ENCODE assay signal across 22 cellular contexts in the genomic region with DNA sequence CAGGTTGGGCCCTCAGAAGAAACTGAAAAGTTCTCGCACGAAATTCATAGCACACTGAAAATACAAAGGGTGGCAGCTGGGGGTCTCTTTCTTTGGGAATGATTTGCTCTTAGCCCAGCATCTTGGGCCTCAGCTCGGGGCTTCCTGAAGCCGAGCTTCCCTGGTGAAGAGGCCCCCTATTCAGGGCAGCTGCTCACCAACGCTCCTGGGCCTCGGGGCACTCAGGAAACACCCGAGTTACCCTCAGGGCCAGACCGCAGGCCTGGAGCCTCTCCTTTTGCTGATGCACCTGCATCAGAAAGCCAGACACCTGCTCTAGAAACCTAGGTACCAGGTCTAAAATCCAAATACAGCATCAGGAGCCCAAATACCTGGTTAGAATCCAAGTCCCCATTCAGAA.
DNase-seq lines count a peak whose midpoint lies in the region; ATAC-seq, FAIRE-seq and TF ChIP-seq lines count a peak whose summit lies in the region.
"Had no signal": no experiment of that assay in that cellular context is flagged by ENCODE, and none has a peak within 500 bp of the region (broad histone marks: within the 10 kb centered on the region; RNA-seq: fewer than 3 reads in every experiment).

No MANE protein-coding gene starts in this region.

- peaks cover 2% of the 10 kb centered on the region for H3K27me3 Mint-ChIP-seq in activated CD4-positive, alpha-beta T cell treated with anti-CD3 and anti-CD28 coated beads for 36 hours
- H3K27me3 Mint-ChIP-seq in chondrocyte (ENCODE audit: low read depth) = no peaks in the 10 kb centered on the region

- H3K4me1 Mint-ChIP-seq in activated CD4-positive, alpha-beta T cell treated with anti-CD3 and anti-CD28 coated beads for 36 hours = peaks cover 51% of the 10 kb centered on the region
- H3K4me1 Mint-ChIP-seq in chondrocyte (ENCODE audit: low read depth) = peaks cover 66% of the 10 kb centered on the region
- H3K4me1 Mint-ChIP-seq in stimulated activated effector memory CD8-positive, alpha-beta T cell treated with anti-CD3 and anti-CD28 coated beads, Interleukin-12 subunit alpha, Interleukin-12 subunit beta, amount 100 ng/mL, for 72 hours = peaks cover 40% of the 10 kb centered on the region
- H3K4me1 Mint-ChIP-seq: stimulated activated memory B cell treated with anti-CD40 and anti-IgM and Interleukin-4, amounts not matched to agents 10 μg/mL and 1 μg/mL and 100 μg/mL, for 72 hours had no signal

- no peak for TF ChIP-seq CTCF in RWPE1 (conservative IDR thresholded peaks at IDR 0.05; ENCODE audit: low read depth)
- no peak for TF ChIP-seq CTCF in chondrocyte (IDR thresholded peaks at IDR 0.05)

- H3K36me3 Mint-ChIP-seq in activated CD4-positive, alpha-beta T cell treated with anti-CD3 and anti-CD28 coated beads for 36 hours (ENCODE audit: low read depth) = no peaks in the 10 kb centered on the region
- H3K36me3 Mint-ChIP-seq in chondrocyte (ENCODE audit: low read depth) = no peaks in the 10 kb centered on the region
- H3K36me3 Mint-ChIP-seq in stimulated activated effector memory CD8-positive, alpha-beta T cell treated with anti-CD3 and anti-CD28 coated beads, Interleukin-12 subunit alpha, Interleukin-12 subunit beta, amount 100 ng/mL, for 72 hours = no peaks in the 10 kb centered on the region
- H3K36me3 Mint-ChIP-seq: stimulated activated memory B cell treated with anti-CD40 and anti-IgM and Interleukin-4, amounts not matched to agents 10 μg/mL and 1 μg/mL and 100 μg/mL, for 72 hours had no signal

- intact Hi-C loops in activated CD4-positive, alpha-beta T cell treated with anti-CD3 and anti-CD28 coated beads for 36 hours (cut with DNase I, micrococcal nuclease) = loop anchor here in 1 of 2 experiments (5.0 kb wide), 1 partner anchor 85 kb away; a partner anchor contains a TSS

- FAIRE-seq in frontal cortex (lab: Jason Lieb, UNC) (no peak), RCC 7860 (lab: Jason Lieb, UNC) (no peak)

- H3K9me3 Mint-ChIP-seq in activated CD4-positive, alpha-beta T cell treated with anti-CD3 and anti-CD28 coated beads for 36 hours (ENCODE audit: low read depth) = no peaks in the 10 kb centered on the region
- no peaks in the 10 kb centered on the region for H3K9me3 Mint-ChIP-seq in chondrocyte (ENCODE audit: low read depth)
- H3K9me3 Mint-ChIP-seq in stimulated activated effector memory CD8-positive, alpha-beta T cell treated with anti-CD3 and anti-CD28 coated beads, Interleukin-12 subunit alpha, Interleukin-12 subunit beta, amount 100 ng/mL, for 72 hours = no peaks in the 10 kb centered on the region
- H3K9me3 Mint-ChIP-seq: stimulated activated memory B cell treated with anti-CD40 and anti-IgM and Interleukin-4, amounts not matched to agents 10 μg/mL and 1 μg/mL and 100 μg/mL, for 72 hours had no signal

- POLR2A ChIA-PET in activated CD4-positive, alpha-beta T cell treated with anti-CD3 and anti-CD28 coated beads for 36 hours (lab: Charles Lee) = interaction anchor here (0.6 to 1.7 kb wide), 2 partner anchors 70 to 1993 kb away, joined by 4 to 5 read pairs; no protein-coding TSS in a partner anchor
- POLR2A ChIA-PET in RWPE1 (lab: Yijun Ruan, JAX; ENCODE audit: low non-redundant PET) = no interaction called here

- H3K4me3 Mint-ChIP-seq in activated CD4-positive, alpha-beta T cell treated with anti-CD3 and anti-CD28 coated beads for 36 hours = no peak overlapping the region
- H3K4me3 Mint-ChIP-seq in chondrocyte (ENCODE audit: unreplicated experiment) = no peak overlapping the region
- H3K4me3 Mint-ChIP-seq in stimulated activated effector memory CD8-positive, alpha-beta T cell treated with anti-CD3 and anti-CD28 coated beads, Interleukin-12 subunit alpha, Interleukin-12 subunit beta, amount 100 ng/mL, for 72 hours = peak overlapping the region; percentile 61
- H3K4me3 Mint-ChIP-seq: stimulated activated memory B cell treated with anti-CD40 and anti-IgM and Interleukin-4, amounts not matched to agents 10 μg/mL and 1 μg/mL and 100 μg/mL, for 72 hours had no signal

- ATAC-seq in activated CD4-positive, alpha-beta T cell treated with anti-CD3 and anti-CD28 coated beads for 36 hours = no peak
- ATAC-seq in stimulated activated effector memory CD8-positive, alpha-beta T cell treated with anti-CD3 and anti-CD28 coated beads, Interleukin-12 subunit alpha, Interleukin-12 subunit beta, amount 100 ng/mL, for 72 hours = no peak
- no peak for ATAC-seq in GM18520 (IDR thresholded peaks at IDR 0.05; ENCODE audit: unreplicated experiment)
- ATAC-seq: PC-3; stimulated activated memory B cell treated with anti-CD40 and anti-IgM and Interleukin-4, amounts not matched to agents 10 μg/mL and 1 μg/mL and 100 μg/mL, for 72 hours had no signal

- H3K27ac Mint-ChIP-seq in activated CD4-positive, alpha-beta T cell treated with anti-CD3 and anti-CD28 coated beads for 36 hours = peak overlapping the region; percentile 89
- peak overlapping the region; percentile 98 for H3K27ac Mint-ChIP-seq in chondrocyte (ENCODE audit: unreplicated experiment)
- H3K27ac Mint-ChIP-seq in stimulated activated effector memory CD8-positive, alpha-beta T cell treated with anti-CD3 and anti-CD28 coated beads, Interleukin-12 subunit alpha, Interleukin-12 subunit beta, amount 100 ng/mL, for 72 hours = peak overlapping the region; percentile 96
- H3K27ac Mint-ChIP-seq: stimulated activated memory B cell treated with anti-CD40 and anti-IgM and Interleukin-4, amounts not matched to agents 10 μg/mL and 1 μg/mL and 100 μg/mL, for 72 hours had no signal

- CTCF ChIA-PET in activated CD4-positive, alpha-beta T cell treated with anti-CD3 and anti-CD28 coated beads for 36 hours (lab: Charles Lee) = interaction anchor here (1.1 to 3.1 kb wide), 7 partner anchors 15 to 77 kb away, joined by 3 to 12 read pairs (median 5); no protein-coding TSS in a partner anchor
- CTCF ChIA-PET in RWPE1 (lab: Yijun Ruan, JAX) = interaction anchor here (1.7 to 3.4 kb wide), 2 partner anchors 19 to 86 kb away, joined by 5 to 15 read pairs; a partner anchor contains a TSS

- peak overlapping the region; percentile 89 for H3K27ac ChIP-seq in RWPE1
- H3K27ac ChIP-seq: SK-N-MC had no signal

- no peak for DNase-seq in activated CD4-positive, alpha-beta T cell treated with anti-CD3 and anti-CD28 coated beads for 36 hours
- DNase-seq in activated CD4-positive, alpha-beta T cell treated with anti-CD3 and anti-CD28 coated beads, Interleukin-2, amount 50 U/mL, for 4 hours = no peak
- DNase-seq in RWPE1 (ENCODE audit: low spot score) (no peak), chondrocyte (ENCODE audit: low spot score) (no peak), frontal cortex (ENCODE audit: low spot score in 2 of 2) (no peak), RCC 7860 (ENCODE audit: low spot score) (no peak)
- no peak for DNase-seq in stimulated activated effector memory CD8-positive, alpha-beta T cell treated with anti-CD3 and anti-CD28 coated beads, Interleukin-12 subunit alpha, Interleukin-12 subunit beta, amount 100 ng/mL, for 72 hours (ENCODE audit: low spot score in 2 of 2)
- DNase-seq: activated CD4-positive, CD25-positive, alpha-beta regulatory T cell; activated gamma-delta T cell treated with Interleukin-2 at 50 U/mL for 16 hours; C1 segment of cervical spinal cord; GDM1; heart right ventricle; NCI-H1417 treated with DMSO at 0.1 percent for 48 hours; NCI-H2171; NCI-H69; occipital lobe; PC-3; T-helper 9 cell; transverse colon had no signal
